Comparison of ENCODE assay signal across 8 cellular contexts in genomic region chr7:128530121-128530854, GRCh38. TPM values are rescaled to one million over a fixed set of nuclear protein-coding genes. Genes with fewer than 3 reads are reported as not detected.
A peak's percentile ranks its signal among the peaks of the same experiment; 100 is the strongest.
DNase-seq lines count a peak whose midpoint lies in the region; ATAC-seq and TF ChIP-seq lines count a peak whose summit lies in the region.
"Not testable (repeated sequence)": the region's sequence is repeated elsewhere in the genome, so short reads cannot be mapped to it uniquely, and the experiment has no call there.

No MANE protein-coding gene starts in this region.

- not testable (repeated sequence) for H3K4me1 ChIP-seq in HEK293 (ENCODE audit: control insufficient read depth, insufficient read depth, low read length)
- peaks cover 17% of the 10 kb centered on the region for H3K4me1 ChIP-seq in Karpas-422 (ENCODE audit: low read length)
- H3K4me1 ChIP-seq in upper lobe of left lung: peaks cover 9 to 22% (median 17%) of the 10 kb centered on the region in 4 donors

- TF ChIP-seq CTCF in GM10266 (IDR thresholded peaks at IDR 0.05; ENCODE audit: control insufficient read depth, insufficient read depth, low read depth, missing control alignments); HEK293 (tag by site-specific recombination; IDR thresholded peaks at IDR 0.05); upper lobe of left lung (IDR thresholded peaks at IDR 0.05): not testable (repeated sequence)

- not testable (repeated sequence) for H4K20me1 ChIP-seq in Karpas-422 (ENCODE audit: insufficient read depth, low read depth, low read length)

- ATAC-seq in upper lobe of left lung (ENCODE audit: low FRiP score in 2 of 2): peak in 1 of 2 donors; percentile 14

- peak overlapping the region; percentile 79 for H3K9ac ChIP-seq in Karpas-422 (ENCODE audit: low read length)

- H3K9me3 ChIP-seq in HEK293 (ENCODE audit: control insufficient read depth, insufficient read depth, low read depth, low read length); Karpas-422 (ENCODE audit: low read length); upper lobe of left lung: not testable (repeated sequence)

- peak overlapping the region; percentile 88 for H3K27ac ChIP-seq in HEK293 (ENCODE audit: extremely low read depth, low read depth, low read length)
- H3K27ac ChIP-seq in Karpas-422 (ENCODE audit: low read length): not testable (repeated sequence)
- H3K27ac ChIP-seq in upper lobe of left lung: peak overlapping the region; percentile 97 to 100 (median 99)

- H2AFZ ChIP-seq in Karpas-422 (ENCODE audit: low read length): peak overlapping the region; percentile 56; the same call in 1 of the 2 replicates

- not testable (repeated sequence) for TF ChIP-seq POLR2A in upper lobe of left lung (IDR thresholded peaks at IDR 0.05)

- not testable (repeated sequence) for TF ChIP-seq EP300 in upper lobe of left lung (IDR thresholded peaks at IDR 0.05)

- peak overlapping the region; percentile 80 for H3K4me2 ChIP-seq in Karpas-422 (ENCODE audit: low read depth, low read length, poor library complexity, severe bottlenecking)

- H3K79me2 ChIP-seq in Karpas-422 (ENCODE audit: low read length): peaks cover 38% of the 10 kb centered on the region

- H3K27me3 ChIP-seq in Karpas-422 (ENCODE audit: low read length); upper lobe of left lung: not testable (repeated sequence)

- peak overlapping the region; percentile 46 for H3K4me3 ChIP-seq in HEK293 (ENCODE audit: low read depth, low read length)
- peak overlapping the region; percentile 74 for H3K4me3 ChIP-seq in Karpas-422 (ENCODE audit: low read length)
- H3K4me3 ChIP-seq in iPS-11a (ENCODE audit: low read depth, low read length): peak overlapping the region; percentile 37
- peak overlapping the region; percentile 57 to 85 (median 66) for H3K4me3 ChIP-seq in upper lobe of left lung

- 5 to 41% methylated on average over 4 to 35 of the region's 50 CpGs for WGBS in upper lobe of left lung, 2 donors

- POLR2A ChIA-PET in HEK293 (lab: Yijun Ruan, JAX): not testable (repeated sequence)

- H3K9me2 ChIP-seq in Karpas-422 (replicated peaks; ENCODE audit: insufficient read depth, low read length): not testable (repeated sequence)

- in situ Hi-C loops in T47D (cut with HindIII; ENCODE audit: low pct_unique_long_range_greater_than_20kb, low sequenced_read_pairs): not testable (repeated sequence)

- DNase-seq in GM10266 (ENCODE audit: extremely low spot score) (peak; percentile 23), Karpas-422 (peak; percentile 64), T47D (ENCODE audit: low read depth in 1 of 2, low spot score in 1 of 2) (peak; percentile 11 to 15), retina (peak; percentile 45), upper lobe of left lung (peak in 1 of 2 donors; percentile 25)
- peak; percentile 24 for DNase-seq in activated CD4-positive, alpha-beta T cell treated with anti-CD3 and anti-CD28 coated beads for 1 hour

- CTCF ChIA-PET in HEK293 (lab: Yijun Ruan, JAX): not testable (repeated sequence)

- H3K36me3 ChIP-seq in HEK293 (ENCODE audit: control insufficient read depth in 2 of 2, insufficient read depth in 1 of 2, low read length in 2 of 2) (peaks cover 3 to 14% of the 10 kb centered on the region in 2 experiments; a peak in 2 of 3 replicates), upper lobe of left lung (peaks cover 0 to 12% (median 0%) of the 10 kb centered on the region in 4 donors)
- H3K36me3 ChIP-seq in Karpas-422 (ENCODE audit: insufficient read depth, low read length): not testable (repeated sequence)

TF ChIP-seq in HEK293, 187 proteins besides CTCF, POLR2A, EP300 and RAD21:
- TF ChIP-seq ZNF341 (tag by site-specific recombination; IDR thresholded peaks at IDR 0.05; ENCODE audit: low read depth) (peak; percentile 56), ZNF335 (tag by site-specific recombination; conservative IDR thresholded peaks at IDR 0.05) (0 out of 2 replicates have a peak, but pooled peaks have one; percentile 16), ZBTB26 (tag by site-specific recombination; optimal IDR thresholded peaks at IDR 0.05) (peak; percentile 10), HIC1 (tag by site-specific recombination; IDR thresholded peaks at IDR 0.05) (peak; percentile 75), GLIS2 (tag by site-specific recombination; IDR thresholded peaks at IDR 0.05) (peak; percentile 76), ZBTB20 (tag by site-specific recombination; IDR thresholded peaks at IDR 0.05) (peak; percentile 48; the same call in 1 of the 2 replicates), SP3 (tag by site-specific recombination; IDR thresholded peaks at IDR 0.05) (peak; percentile 46; the same call in 1 of the 2 replicates), ZBTB48 (tag by site-specific recombination; IDR thresholded peaks at IDR 0.05) (peak; percentile 80), ZBTB17 (tag by site-specific recombination; IDR thresholded peaks at IDR 0.05) (peak; percentile 25; the same call in 1 of the 2 replicates), SP2 (tag by site-specific recombination; IDR thresholded peaks at IDR 0.05) (peak; percentile 54)

RNA-seq across cellular contexts. Expression of gene METTL2B, which starts 53.7 kb away (rescaled TPM):
- 20.7 and 27.8 TPM in 2 replicates for total RNA-seq in Karpas-422 (2014; rRNA removed; shearing (Covaris generic); ENCODE audit: low replicate concordance)
- 10 to 100 TPM; 17.8 to 24.5 (median 21.2) TPM for total RNA-seq in upper lobe of left lung
